Comparison of ENCODE assay signal across 14 cellular contexts in the genomic region with DNA sequence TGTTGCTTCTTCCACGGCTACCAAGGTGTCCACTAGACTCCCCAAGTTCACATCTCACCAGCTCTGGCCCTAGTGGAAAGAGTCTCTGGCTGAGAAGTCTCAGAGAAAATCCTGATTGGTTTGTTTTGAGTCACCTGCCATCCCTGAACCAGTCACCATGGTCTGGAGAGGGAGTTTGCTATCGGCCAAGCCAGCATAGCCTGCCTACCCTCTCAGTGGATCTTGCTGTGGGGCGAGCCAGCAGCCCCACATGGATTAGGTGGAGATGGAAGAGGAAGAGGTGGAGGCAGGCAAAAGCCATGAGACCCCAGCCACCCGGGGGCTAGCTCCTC. TPM values are rescaled to one million over a fixed set of nuclear protein-coding genes. Genes with fewer than 3 reads are reported as not detected.
DNase-seq lines count a peak whose midpoint lies in the region; ATAC-seq and TF ChIP-seq lines count a peak whose summit lies in the region.
"Had no signal": no experiment of that assay in that cellular context is flagged by ENCODE, and none has a peak within 500 bp of the region (broad histone marks: within the 10 kb centered on the region; RNA-seq: fewer than 3 reads in every experiment).

No MANE protein-coding gene starts in this region.

- TF ChIP-seq EP300 in sigmoid colon (IDR thresholded peaks at IDR 0.05) (no peak), upper lobe of left lung (IDR thresholded peaks at IDR 0.05) (no peak)

- H3K4me2 ChIP-seq in MM.1S (ENCODE audit: low read depth, low read length): no peak overlapping the region
- H3K4me2 ChIP-seq: KMS-11 had no signal

- H3K9me2 ChIP-seq in MM.1S (replicated peaks; ENCODE audit: insufficient read depth, low read length): no peaks in the 10 kb centered on the region

- H3K9ac ChIP-seq in MM.1S (ENCODE audit: low read length): no peak overlapping the region
- H3K9ac ChIP-seq: KMS-11 had no signal

- WGBS in right cardiac atrium: 63% methylated on average over 4 of the region's 4 CpGs
- 74 to 76% methylated on average over 4 of the region's 4 CpGs for WGBS in sigmoid colon, 2 donors
- 74 to 78% methylated on average over 2 to 4 of the region's 4 CpGs for WGBS in upper lobe of left lung, 2 donors

- H3K27me3 ChIP-seq in GM06990 (replicated peaks; ENCODE audit: control insufficient read depth, insufficient read depth, low read length) (no peaks in the 10 kb centered on the region), RWPE2 (ENCODE audit: insufficient read depth, poor library complexity, severe bottlenecking) (no peaks in the 10 kb centered on the region), right cardiac atrium (ENCODE audit: control insufficient read depth, insufficient read depth) (no peaks in the 10 kb centered on the region), sigmoid colon (no peaks in the 10 kb centered on the region), MM.1S (replicated peaks; ENCODE audit: insufficient read depth, low read length) (no peaks in the 10 kb centered on the region), upper lobe of left lung (no peaks in the 10 kb centered on the region)
- no peaks in the 10 kb centered on the region for H3K27me3 ChIP-seq in effector memory CD4-positive, alpha-beta T cell (replicated peaks; ENCODE audit: control insufficient read depth, insufficient read depth, low read length, poor library complexity, severe bottlenecking)

- H3K4me1 ChIP-seq in RWPE2 (ENCODE audit: insufficient read depth, poor library complexity, severe bottlenecking) (peaks cover 33% of the 10 kb centered on the region), right cardiac atrium (ENCODE audit: control insufficient read depth, insufficient read depth, low read length) (no peaks in the 10 kb centered on the region), sigmoid colon (peaks cover 0 to 32% (median 17%) of the 10 kb centered on the region in 4 donors), MM.1S (ENCODE audit: low read length) (no peaks in the 10 kb centered on the region), upper lobe of left lung (peaks cover 3 to 31% (median 18%) of the 10 kb centered on the region in 4 donors)
- no peaks in the 10 kb centered on the region for H3K4me1 ChIP-seq in effector memory CD4-positive, alpha-beta T cell (ENCODE audit: control insufficient read depth, insufficient read depth, low read length, poor library complexity, severe bottlenecking)

- intact Hi-C loops in right cardiac atrium (cut with DNase I): no loop called here
- intact Hi-C loops in sigmoid colon (cut with DNase I): no loop called here

- H3K27ac ChIP-seq in RWPE2 (ENCODE audit: poor library complexity, severe bottlenecking) (peak overlapping the region; percentile 89), right cardiac atrium (ENCODE audit: low read length) (peak overlapping the region; percentile 38), sigmoid colon (peak overlapping the region; percentile 62 to 98 (median 77)), MM.1S (ENCODE audit: low read length) (no peak overlapping the region), upper lobe of left lung (peak overlapping the region in 2 of 4 donors; percentile 12 to 50)
- no peak overlapping the region for H3K27ac ChIP-seq in effector memory CD4-positive, alpha-beta T cell (ENCODE audit: insufficient read depth, low read length, poor library complexity, severe bottlenecking)
- H3K27ac ChIP-seq: KMS-11 had no signal

- TF ChIP-seq CTCF in GM06990 (IDR thresholded peaks at IDR 0.05; ENCODE audit: insufficient read depth, low read length, poor library complexity, severe bottlenecking): no peak
- no peak for TF ChIP-seq CTCF in RWPE2 (IDR thresholded peaks at IDR 0.05; ENCODE audit: poor library complexity, severe bottlenecking)
- no peak for TF ChIP-seq CTCF in sigmoid colon (IDR thresholded peaks at IDR 0.05)
- TF ChIP-seq CTCF in MM.1S (IDR thresholded peaks at IDR 0.05; ENCODE audit: low read length): no peak
- no peak for TF ChIP-seq CTCF in upper lobe of left lung (IDR thresholded peaks at IDR 0.05)

- ATAC-seq in RWPE2 (ENCODE audit: low read depth) (no peak), right cardiac atrium (no peak), HG03565 (IDR thresholded peaks at IDR 0.05; ENCODE audit: unreplicated experiment) (no peak), upper lobe of left lung (ENCODE audit: low FRiP score in 2 of 2) (no peak)
- ATAC-seq: activated T-helper 17 cell treated with anti-CD3 and anti-CD28 coated beads, Interleukin-2, amount 50 U/mL, for 72 hours; T-cell had no signal

- peak; percentile 22 for DNase-seq in GM06990 (ENCODE audit: extremely low read depth, insufficient read length)
- no peak for DNase-seq in RWPE2 (ENCODE audit: low spot score)
- DNase-seq in right cardiac atrium: peak in 1 of 3 donors; percentile 25
- no peak for DNase-seq in sigmoid colon
- no peak for DNase-seq in MM.1S
- DNase-seq in upper lobe of left lung: no peak
- no peak for DNase-seq in effector memory CD4-positive, alpha-beta T cell
- DNase-seq: activated CD4-positive, alpha-beta T cell treated with anti-CD3 and anti-CD28 coated beads for 4 hours; AML-193; immature natural killer cell; T-cell had no signal

- no peak for TF ChIP-seq POLR2A in sigmoid colon (IDR thresholded peaks at IDR 0.05)
- no peak for TF ChIP-seq POLR2A in upper lobe of left lung (IDR thresholded peaks at IDR 0.05)

- H3F3A ChIP-seq in MM.1S (ENCODE audit: insufficient read depth, low read length): no peaks in the 10 kb centered on the region

- H4K20me1 ChIP-seq in MM.1S (ENCODE audit: insufficient read depth, low read length): no peaks in the 10 kb centered on the region

- no peaks in the 10 kb centered on the region for H3K36me3 ChIP-seq in GM06990 (ENCODE audit: control insufficient read depth, insufficient read depth, low read length)
- no peaks in the 10 kb centered on the region for H3K36me3 ChIP-seq in RWPE2 (ENCODE audit: low read depth)
- no peaks in the 10 kb centered on the region for H3K36me3 ChIP-seq in sigmoid colon
- no peaks in the 10 kb centered on the region for H3K36me3 ChIP-seq in MM.1S (replicated peaks; ENCODE audit: insufficient read depth, low read length)
- H3K36me3 ChIP-seq in upper lobe of left lung: no peaks in the 10 kb centered on the region
- H3K36me3 ChIP-seq in effector memory CD4-positive, alpha-beta T cell (ENCODE audit: control insufficient read depth, insufficient read depth, low read length): no peaks in the 10 kb centered on the region

- H3K9me3 ChIP-seq in RWPE2 (ENCODE audit: severe bottlenecking) (no peaks in the 10 kb centered on the region), right cardiac atrium (ENCODE audit: control insufficient read depth, low read length) (no peaks in the 10 kb centered on the region), sigmoid colon (no peaks in the 10 kb centered on the region), MM.1S (replicated peaks; ENCODE audit: insufficient read depth, low read length) (no peaks in the 10 kb centered on the region), upper lobe of left lung (no peaks in the 10 kb centered on the region)
- no peaks in the 10 kb centered on the region for H3K9me3 ChIP-seq in effector memory CD4-positive, alpha-beta T cell (ENCODE audit: control insufficient read depth, low read length)

- no peaks in the 10 kb centered on the region for H3K79me2 ChIP-seq in MM.1S (ENCODE audit: low read length)

- no peak overlapping the region for H2AFZ ChIP-seq in MM.1S (ENCODE audit: low read length)

- H3K4me3 ChIP-seq in GM06990 (replicated peaks; ENCODE audit: low read depth, low read length): no peak overlapping the region
- H3K4me3 ChIP-seq in RWPE2 (ENCODE audit: severe bottlenecking): no peak overlapping the region
- no peak overlapping the region for H3K4me3 ChIP-seq in right cardiac atrium (ENCODE audit: low read length)
- H3K4me3 ChIP-seq in sigmoid colon: peak overlapping the region in 1 of 4 donors; percentile 23
- H3K4me3 ChIP-seq in MM.1S (ENCODE audit: low read length): no peak overlapping the region
- H3K4me3 ChIP-seq in upper lobe of left lung: no peak overlapping the region
- no peak overlapping the region for H3K4me3 ChIP-seq in effector memory CD4-positive, alpha-beta T cell (ENCODE audit: insufficient read depth, low read depth, low read length, poor library complexity, severe bottlenecking)

RNA-seq across cellular contexts. Expression of gene FLNB, which starts 48.1 kb away (rescaled TPM):
- 10 to 100 TPM; 22.9 to 44.9 (median 29.0) TPM for total RNA-seq in right cardiac atrium
- 36.9 TPM for polyA plus RNA-seq in right cardiac atrium
- total RNA-seq in sigmoid colon: 100 to 1,000 TPM in 1 of 4 donors, 10 to 100 TPM in 3; 51.7 to 121 (median 76.7) TPM
- polyA plus RNA-seq in sigmoid colon: 100 to 1,000 TPM; 109 to 277 (median 121) TPM
- 100 to 1,000 TPM; 101 to 193 (median 127) TPM for total RNA-seq in upper lobe of left lung

Comparison
In these comparisons a context has a peak if more than half of its experiments do, and no peak if none do; other contexts are left out.
1. H3K27ac ChIP-seq: peak in RWPE2 (single experiment), right cardiac atrium (single experiment) and sigmoid colon (4 of 4); none in MM.1S (single experiment) and effector memory CD4-positive, alpha-beta T cell (single experiment).